ENCODE assay signal across 11 cellular contexts in the genomic region with DNA sequence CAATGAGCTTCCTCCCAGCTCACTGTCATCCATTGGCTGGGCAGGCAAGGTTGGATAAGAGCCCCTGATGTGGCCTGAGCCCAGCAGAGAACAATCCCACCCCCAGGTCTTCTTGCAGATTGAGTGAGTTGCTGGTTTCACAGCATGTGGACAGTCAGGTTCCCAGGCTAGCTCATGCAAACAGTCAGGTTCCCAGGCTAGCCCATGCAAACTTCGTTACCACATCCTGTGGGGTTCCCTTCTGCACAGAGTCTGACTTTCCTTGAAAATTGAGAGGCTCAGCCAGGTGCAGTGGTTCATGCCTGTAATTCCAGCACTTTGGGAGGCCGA.
DNase-seq lines count a peak whose midpoint lies in the region; ATAC-seq, FAIRE-seq and TF ChIP-seq lines count a peak whose summit lies in the region.
"Had no signal": no experiment of that assay in that cellular context is flagged by ENCODE, and none has a peak within 500 bp of the region (broad histone marks: within the 10 kb centered on the region; RNA-seq: fewer than 3 reads in every experiment).

No MANE protein-coding gene starts in this region.

- peaks cover 22% of the 10 kb centered on the region for H3K4me1 Mint-ChIP-seq in neural progenitor cell
- peaks cover 2% of the 10 kb centered on the region for H3K4me1 Mint-ChIP-seq in activated CD4-positive, alpha-beta T cell treated with anti-CD3 and anti-CD28 coated beads for 36 hours

- H3K4me2 ChIP-seq in neural progenitor cell, result no peak overlapping the region

- 0 out of 2 replicates have a peak overlapping the region, but pooled peaks have one; percentile 9 for H3K27ac ChIP-seq in HEK293 (ENCODE audit: extremely low read depth, low read depth, low read length)
- no peak overlapping the region for H3K27ac ChIP-seq in neural progenitor cell
- H3K27ac ChIP-seq: VCaP had no signal

- peaks cover 3% of the 10 kb centered on the region; the same call in 1 of the 2 replicates for H3K4me1 ChIP-seq in HEK293 (ENCODE audit: control insufficient read depth, insufficient read depth, low read length)
- H3K4me1 ChIP-seq in neural progenitor cell, result peaks cover 4% of the 10 kb centered on the region

- DNase-seq in neural progenitor cell (ENCODE audit: low spot score) (no peak), DMS53 (lab: John Stamatoyannopoulos, UW) (no peak), urothelium cell line (ENCODE audit: low spot score) (no peak)
- no peak for DNase-seq in activated CD4-positive, alpha-beta T cell treated with anti-CD3 and anti-CD28 coated beads for 36 hours
- DNase-seq in effector CD8-positive, alpha-beta T cell (lab: John Stamatoyannopoulos, UW), result no peak

- H3K9me3 ChIP-seq in HEK293 (ENCODE audit: control insufficient read depth, insufficient read depth, low read depth, low read length), result no peaks in the 10 kb centered on the region
- no peaks in the 10 kb centered on the region for H3K9me3 ChIP-seq in neural progenitor cell (ENCODE audit: low read depth)

- H3K27ac Mint-ChIP-seq in neural progenitor cell, result peak overlapping the region; percentile 97
- H3K27ac Mint-ChIP-seq in activated CD4-positive, alpha-beta T cell treated with anti-CD3 and anti-CD28 coated beads for 36 hours, result no peak overlapping the region
- H3K27ac Mint-ChIP-seq: HFFc6 had no signal

- no peak overlapping the region for H2AFZ ChIP-seq in neural progenitor cell (replicated peaks)

- no peak overlapping the region for H3K4me3 ChIP-seq in HEK293 (ENCODE audit: low read depth, low read length)
- no peak overlapping the region for H3K4me3 ChIP-seq in neural progenitor cell

- peaks cover 1% of the 10 kb centered on the region for H3K36me3 Mint-ChIP-seq in neural progenitor cell
- no peaks in the 10 kb centered on the region for H3K36me3 Mint-ChIP-seq in activated CD4-positive, alpha-beta T cell treated with anti-CD3 and anti-CD28 coated beads for 36 hours (ENCODE audit: low read depth)

- peaks cover 8% of the 10 kb centered on the region for H3K27me3 Mint-ChIP-seq in neural progenitor cell (ENCODE audit: insufficient read depth, low read depth)
- H3K27me3 Mint-ChIP-seq in activated CD4-positive, alpha-beta T cell treated with anti-CD3 and anti-CD28 coated beads for 36 hours, result peaks cover 10% of the 10 kb centered on the region

- intact Hi-C loops in activated CD4-positive, alpha-beta T cell treated with anti-CD3 and anti-CD28 coated beads for 36 hours (cut with DNase I, micrococcal nuclease), result no loop called here

- H3K27me3 ChIP-seq in neural progenitor cell, result no peaks in the 10 kb centered on the region

- POLR2A ChIA-PET in HEK293 (lab: Yijun Ruan, JAX), result no interaction called here
- POLR2A ChIA-PET in activated CD4-positive, alpha-beta T cell treated with anti-CD3 and anti-CD28 coated beads for 36 hours (lab: Charles Lee), result no interaction called here

- H3K4me3 Mint-ChIP-seq in neural progenitor cell, result no peak overlapping the region
- H3K4me3 Mint-ChIP-seq in activated CD4-positive, alpha-beta T cell treated with anti-CD3 and anti-CD28 coated beads for 36 hours, result no peak overlapping the region
- H3K4me3 Mint-ChIP-seq: HFFc6 had no signal

- CTCF ChIA-PET in HEK293 (lab: Yijun Ruan, JAX), result no interaction called here
- CTCF ChIA-PET in activated CD4-positive, alpha-beta T cell treated with anti-CD3 and anti-CD28 coated beads for 36 hours (lab: Charles Lee), result interaction anchor here (1.1 kb wide), 1 partner anchor 384 kb away, joined by 4 read pairs; no protein-coding TSS in a partner anchor

- H3K36me3 ChIP-seq in HEK293 (ENCODE audit: control insufficient read depth in 2 of 2, insufficient read depth in 1 of 2, low read length in 2 of 2), result no peaks in the 10 kb centered on the region
- no peaks in the 10 kb centered on the region for H3K36me3 ChIP-seq in neural progenitor cell

- no peaks in the 10 kb centered on the region for H4K20me1 ChIP-seq in neural progenitor cell (ENCODE audit: low read depth)

- no peaks in the 10 kb centered on the region for H3K79me2 ChIP-seq in neural progenitor cell (ENCODE audit: low read depth)

- ATAC-seq in GM19035 (IDR thresholded peaks at IDR 0.05; ENCODE audit: unreplicated experiment), result peak; percentile 43
- ATAC-seq in HG03378 (IDR thresholded peaks at IDR 0.05; ENCODE audit: unreplicated experiment), result peak; percentile 16
- ATAC-seq in activated CD4-positive, alpha-beta T cell treated with anti-CD3 and anti-CD28 coated beads for 36 hours, result no peak
- ATAC-seq: Panc1 had no signal

- H3K9ac ChIP-seq in neural progenitor cell, result no peak overlapping the region

- FAIRE-seq in urothelium cell line (lab: Jason Lieb, UNC), result no peak

- TF ChIP-seq CTCF in HEK293 (tag by site-specific recombination; IDR thresholded peaks at IDR 0.05) (no peak), neural progenitor cell (IDR thresholded peaks at IDR 0.05) (no peak)

- no peaks in the 10 kb centered on the region for H3F3A ChIP-seq in neural progenitor cell (ENCODE audit: low read depth)

- H3K9me3 Mint-ChIP-seq in neural progenitor cell, result peaks cover 23% of the 10 kb centered on the region
- peaks cover 12% of the 10 kb centered on the region for H3K9me3 Mint-ChIP-seq in activated CD4-positive, alpha-beta T cell treated with anti-CD3 and anti-CD28 coated beads for 36 hours (ENCODE audit: low read depth)

TF ChIP-seq in HEK293, 187 proteins besides CTCF, POLR2A, EP300 and RAD21:
- TF ChIP-seq ZNF23 (tag by site-specific recombination; IDR thresholded peaks at IDR 0.05; ENCODE audit: borderline replicate concordance), result no peak
- TF ChIP-seq, protein P1, sequence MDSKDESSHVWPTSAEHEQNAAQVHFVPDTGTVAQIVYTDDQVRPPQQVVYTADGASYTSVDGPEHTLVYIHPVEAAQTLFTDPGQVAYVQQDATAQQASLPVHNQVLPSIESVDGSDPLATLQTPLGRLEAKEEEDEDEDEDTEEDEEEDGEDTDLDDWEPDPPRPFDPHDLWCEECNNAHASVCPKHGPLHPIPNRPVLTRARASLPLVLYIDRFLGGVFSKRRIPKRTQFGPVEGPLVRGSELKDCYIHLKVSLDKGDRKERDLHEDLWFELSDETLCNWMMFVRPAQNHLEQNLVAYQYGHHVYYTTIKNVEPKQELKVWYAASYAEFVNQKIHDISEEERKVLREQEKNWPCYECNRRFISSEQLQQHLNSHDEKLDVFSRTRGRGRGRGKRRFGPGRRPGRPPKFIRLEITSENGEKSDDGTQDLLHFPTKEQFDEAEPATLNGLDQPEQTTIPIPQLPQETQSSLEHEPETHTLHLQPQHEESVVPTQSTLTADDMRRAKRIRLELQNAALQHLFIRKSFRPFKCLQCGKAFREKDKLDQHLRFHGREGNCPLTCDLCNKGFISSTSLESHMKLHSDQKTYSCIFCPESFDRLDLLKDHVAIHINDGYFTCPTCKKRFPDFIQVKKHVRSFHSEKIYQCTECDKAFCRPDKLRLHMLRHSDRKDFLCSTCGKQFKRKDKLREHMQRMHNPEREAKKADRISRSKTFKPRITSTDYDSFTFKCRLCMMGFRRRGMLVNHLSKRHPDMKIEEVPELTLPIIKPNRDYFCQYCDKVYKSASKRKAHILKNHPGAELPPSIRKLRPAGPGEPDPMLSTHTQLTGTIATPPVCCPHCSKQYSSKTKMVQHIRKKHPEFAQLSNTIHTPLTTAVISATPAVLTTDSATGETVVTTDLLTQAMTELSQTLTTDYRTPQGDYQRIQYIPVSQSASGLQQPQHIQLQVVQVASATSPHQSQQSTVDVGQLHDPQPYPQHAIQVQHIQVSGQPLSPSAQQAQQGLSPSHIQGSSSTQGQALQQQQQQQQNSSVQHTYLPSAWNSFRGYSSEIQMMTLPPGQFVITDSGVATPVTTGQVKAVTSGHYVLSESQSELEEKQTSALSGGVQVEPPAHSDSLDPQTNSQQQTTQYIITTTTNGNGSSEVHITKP (tag by site-specific recombination; IDR thresholded peaks at IDR 0.05), result no peak
- no peak for TF ChIP-seq TRIM28 (IDR thresholded peaks at IDR 0.05; ENCODE audit: borderline replicate concordance, low read length)
- TF ChIP-seq KLF8 (tag by site-specific recombination; IDR thresholded peaks at IDR 0.05), result no peak
- TF ChIP-seq, protein P2, sequence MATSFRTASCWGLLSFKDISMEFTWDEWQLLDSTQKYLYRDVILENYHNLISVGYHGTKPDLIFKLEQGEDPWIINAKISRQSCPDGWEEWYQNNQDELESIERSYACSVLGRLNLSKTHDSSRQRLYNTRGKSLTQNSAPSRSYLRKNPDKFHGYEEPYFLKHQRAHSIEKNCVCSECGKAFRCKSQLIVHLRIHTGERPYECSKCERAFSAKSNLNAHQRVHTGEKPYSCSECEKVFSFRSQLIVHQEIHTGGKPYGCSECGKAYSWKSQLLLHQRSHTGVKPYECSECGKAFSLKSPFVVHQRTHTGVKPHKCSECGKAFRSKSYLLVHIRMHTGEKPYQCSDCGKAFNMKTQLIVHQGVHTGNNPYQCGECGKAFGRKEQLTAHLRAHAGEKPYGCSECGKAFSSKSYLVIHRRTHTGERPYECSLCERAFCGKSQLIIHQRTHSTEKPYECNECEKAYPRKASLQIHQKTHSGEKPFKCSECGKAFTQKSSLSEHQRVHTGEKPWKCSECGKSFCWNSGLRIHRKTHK (tag by site-specific recombination; IDR thresholded peaks at IDR 0.05), result no peak
- TF ChIP-seq YY1 (tag by site-specific recombination; IDR thresholded peaks at IDR 0.05), result no peak
- TF ChIP-seq ZNF791 (tag by site-specific recombination; IDR thresholded peaks at IDR 0.05), result no peak
- TF ChIP-seq, protein P3, sequence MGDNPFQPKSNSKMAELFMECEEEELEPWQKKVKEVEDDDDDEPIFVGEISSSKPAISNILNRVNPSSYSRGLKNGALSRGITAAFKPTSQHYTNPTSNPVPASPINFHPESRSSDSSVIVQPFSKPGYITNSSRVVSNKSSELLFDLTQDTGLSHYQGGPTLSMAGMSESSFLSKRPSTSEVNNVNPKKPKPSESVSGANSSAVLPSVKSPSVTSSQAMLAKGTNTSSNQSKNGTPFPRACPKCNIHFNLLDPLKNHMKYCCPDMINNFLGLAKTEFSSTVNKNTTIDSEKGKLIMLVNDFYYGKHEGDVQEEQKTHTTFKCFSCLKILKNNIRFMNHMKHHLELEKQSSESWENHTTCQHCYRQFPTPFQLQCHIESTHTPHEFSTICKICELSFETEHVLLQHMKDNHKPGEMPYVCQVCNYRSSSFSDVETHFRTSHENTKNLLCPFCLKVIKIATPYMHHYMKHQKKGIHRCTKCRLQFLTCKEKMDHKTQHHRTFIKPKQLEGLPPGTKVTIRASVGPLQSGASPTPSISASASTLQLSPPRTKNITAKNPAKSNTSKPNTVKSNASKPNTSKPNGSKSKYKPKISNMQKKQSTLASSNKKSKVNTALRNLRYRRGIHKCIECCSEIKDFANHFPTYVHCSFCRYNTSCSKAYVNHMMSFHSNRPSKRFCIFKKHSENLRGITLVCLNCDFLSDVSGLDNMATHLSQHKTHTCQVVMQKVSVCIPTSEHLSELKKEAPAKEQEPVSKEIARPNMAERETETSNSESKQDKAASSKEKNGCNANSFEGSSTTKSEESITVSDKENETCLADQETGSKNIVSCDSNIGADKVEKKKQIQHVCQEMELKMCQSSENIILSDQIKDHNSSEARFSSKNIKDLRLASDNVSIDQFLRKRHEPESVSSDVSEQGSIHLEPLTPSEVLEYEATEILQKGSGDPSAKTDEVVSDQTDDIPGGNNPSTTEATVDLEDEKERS (tag by site-specific recombination; IDR thresholded peaks at IDR 0.05), result no peak
